In the genomic region with DNA sequence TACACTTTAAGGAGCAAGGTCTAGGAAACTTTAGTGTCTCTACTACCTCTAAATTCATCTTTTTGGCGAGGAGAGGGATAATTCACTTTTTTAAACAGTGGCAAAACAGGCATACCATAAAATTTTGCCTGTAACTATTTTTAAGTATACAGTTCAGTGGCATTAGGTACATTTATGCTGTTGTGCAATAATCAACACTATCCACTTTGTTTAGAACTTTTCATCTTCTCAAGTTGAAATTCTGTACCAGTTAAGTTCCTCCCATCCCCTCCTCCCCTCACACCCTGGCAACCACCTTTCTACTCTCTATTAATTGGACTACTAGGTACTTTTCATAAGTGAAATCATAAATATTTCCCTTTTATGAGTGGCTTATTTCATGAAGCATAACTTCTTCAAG, we compare ENCODE assay signal across 37 cellular contexts. TPM values are rescaled to one million over a fixed set of nuclear protein-coding genes. Genes with fewer than 3 reads are reported as not detected.
"Had no signal": no experiment of that assay in that cellular context is flagged by ENCODE, and none has a peak within 500 bp of the region (broad histone marks: within the 10 kb centered on the region; RNA-seq: fewer than 3 reads in every experiment).

No MANE protein-coding gene starts in this region.

- H3K27me3 ChIP-seq: adrenal gland, body of pancreas, brain microvascular endothelial cell, breast epithelium had no signal

- ATAC-seq: activated CD4-positive, alpha-beta T cell treated with anti-CD3 and anti-CD28 coated beads for 36 hours; activated CD4-positive, CD25-positive, alpha-beta regulatory T cell treated with anti-CD3 and anti-CD28 coated beads, Interleukin-2, amount 50 U/mL, for 24 hours; activated CD8-positive, alpha-beta memory T cell treated with anti-CD3 and anti-CD28 coated beads, Interleukin-2, amount 10 ng/mL, durations not matched to agents 7 days and 5 days; activated CD8-positive, alpha-beta T cell treated with anti-CD3 and anti-CD28 coated beads, Interleukin-2, amount 10 ng/mL, durations not matched to agents 7 days and 5 days; activated naive CD4-positive, alpha-beta T cell treated with anti-CD3 and anti-CD28 coated beads, Interleukin-2, amount 50 U/mL, for 72 hours; body of pancreas; WTC11 had no signal

- H3K4me3 ChIP-seq: adrenal gland, body of pancreas, breast epithelium had no signal

- H3K9me3 Mint-ChIP-seq: activated CD4-positive, alpha-beta T cell treated with anti-CD3 and anti-CD28 coated beads, Interleukin-2, amount 10 ng/mL, durations not matched to agents 7 days and 5 days; activated naive CD4-positive, alpha-beta T cell treated with anti-CD3 and anti-CD28 coated beads for 36 hours; activated naive CD4-positive, alpha-beta T cell treated with anti-CD3 and anti-CD28 coated beads, Interleukin-2, amount 50 U/mL, for 72 hours; activated naive CD8-positive, alpha-beta T cell treated with anti-CD3 and anti-CD28 coated beads for 36 hours; activated T-cell treated with anti-CD3 and anti-CD28 coated beads, Interleukin-2, amount 50 U/mL, for 24 hours; T-helper 1 cell treated with Interleukin-12 subunit alpha and Interleukin-12 subunit beta and Interleukin-4 antibody, amounts not matched to agents 30 μg/mL and 1 μg/mL, for 36 hours; T-helper 2 cell treated with Interferon-gamma antibody and Interleukin-4, amounts not matched to agents 5 μg/mL and 100 μg/mL, for 36 hours; WTC11 had no signal

- H3K27me3 Mint-ChIP-seq: activated CD4-positive, alpha-beta memory T cell treated with anti-CD3 and anti-CD28 coated beads, Interleukin-2, amount 10 ng/mL, durations not matched to agents 7 days and 5 days; activated CD4-positive, alpha-beta T cell treated with anti-CD3 and anti-CD28 coated beads for 36 hours; activated CD4-positive, alpha-beta T cell treated with anti-CD3 and anti-CD28 coated beads, Interleukin-2, amount 10 ng/mL, durations not matched to agents 7 days and 5 days; activated CD8-positive, alpha-beta memory T cell treated with anti-CD3 and anti-CD28 coated beads, Interleukin-2, amount 10 ng/mL, durations not matched to agents 7 days and 5 days; activated naive CD8-positive, alpha-beta T cell treated with anti-CD3 and anti-CD28 coated beads for 36 hours; activated T-cell treated with anti-CD3 and anti-CD28 coated beads, Interleukin-2, amount 50 U/mL, for 24 hours had no signal

- H3K4me3 Mint-ChIP-seq: activated CD4-positive, alpha-beta memory T cell treated with anti-CD3 and anti-CD28 coated beads, Interleukin-2, amount 10 ng/mL, durations not matched to agents 7 days and 5 days; activated CD4-positive, alpha-beta T cell treated with anti-CD3 and anti-CD28 coated beads for 36 hours; activated CD4-positive, alpha-beta T cell treated with anti-CD3 and anti-CD28 coated beads, Interleukin-2, amount 10 ng/mL, durations not matched to agents 7 days and 5 days; activated CD8-positive, alpha-beta memory T cell treated with anti-CD3 and anti-CD28 coated beads, Interleukin-2, amount 10 ng/mL, durations not matched to agents 7 days and 5 days; activated CD8-positive, alpha-beta T cell treated with anti-CD3 and anti-CD28 coated beads, Interleukin-2, amount 10 ng/mL, durations not matched to agents 7 days and 5 days; activated naive CD4-positive, alpha-beta T cell treated with anti-CD3 and anti-CD28 coated beads for 36 hours; activated naive CD8-positive, alpha-beta T cell treated with anti-CD3 and anti-CD28 coated beads for 36 hours; activated T-cell treated with anti-CD3 and anti-CD28 coated beads, Interleukin-2, amount 50 U/mL, for 24 hours; T-helper 1 cell treated with Interleukin-12 subunit alpha and Interleukin-12 subunit beta and Interleukin-4 antibody, amounts not matched to agents 30 μg/mL and 1 μg/mL, for 36 hours; T-helper 2 cell treated with Interferon-gamma antibody and Interleukin-4, amounts not matched to agents 5 μg/mL and 100 μg/mL, for 36 hours; WTC11 had no signal

- FAIRE-seq: astrocyte, TTC549 had no signal

- H3K9me3 ChIP-seq: adrenal gland, body of pancreas, breast epithelium had no signal

- H3K27ac Mint-ChIP-seq: activated CD4-positive, alpha-beta memory T cell treated with anti-CD3 and anti-CD28 coated beads, Interleukin-2, amount 10 ng/mL, durations not matched to agents 7 days and 5 days; activated CD4-positive, alpha-beta T cell treated with anti-CD3 and anti-CD28 coated beads for 36 hours; activated CD4-positive, alpha-beta T cell treated with anti-CD3 and anti-CD28 coated beads, Interleukin-2, amount 10 ng/mL, durations not matched to agents 7 days and 5 days; activated CD8-positive, alpha-beta memory T cell treated with anti-CD3 and anti-CD28 coated beads, Interleukin-2, amount 10 ng/mL, durations not matched to agents 7 days and 5 days; activated CD8-positive, alpha-beta T cell treated with anti-CD3 and anti-CD28 coated beads, Interleukin-2, amount 10 ng/mL, durations not matched to agents 7 days and 5 days; activated naive CD4-positive, alpha-beta T cell treated with anti-CD3 and anti-CD28 coated beads for 36 hours; activated naive CD4-positive, alpha-beta T cell treated with anti-CD3 and anti-CD28 coated beads, Interleukin-2, amount 50 U/mL, for 72 hours; activated naive CD8-positive, alpha-beta T cell treated with anti-CD3 and anti-CD28 coated beads for 36 hours; T-helper 1 cell treated with Interleukin-12 subunit alpha and Interleukin-12 subunit beta and Interleukin-4 antibody, amounts not matched to agents 30 μg/mL and 1 μg/mL, for 36 hours; T-helper 2 cell treated with Interferon-gamma antibody and Interleukin-4, amounts not matched to agents 5 μg/mL and 100 μg/mL, for 36 hours; WTC11 had no signal

- DNase-seq: activated CD4-positive, alpha-beta memory T cell treated with anti-CD3 and anti-CD28 coated beads, Interleukin-2, amount 10 ng/mL, durations not matched to agents 7 days and 5 days; activated CD4-positive, alpha-beta T cell treated with anti-CD3 and anti-CD28 coated beads for 1 hour; activated CD4-positive, alpha-beta T cell treated with anti-CD3 and anti-CD28 coated beads for 36 hours; activated CD4-positive, alpha-beta T cell treated with anti-CD3 and anti-CD28 coated beads for 48 hours; activated CD4-positive, alpha-beta T cell treated with anti-CD3 and anti-CD28 coated beads, Interleukin-2, amount 10 ng/mL, durations not matched to agents 7 days and 5 days; activated CD4-positive, alpha-beta T cell treated with anti-CD3 and anti-CD28 coated beads, Interleukin-2, amount 50 U/mL, for 48 hours; activated CD4-positive, CD25-positive, alpha-beta regulatory T cell; activated CD8-positive, alpha-beta memory T cell treated with anti-CD3 and anti-CD28 coated beads for 24 hours; activated CD8-positive, alpha-beta memory T cell treated with anti-CD3 and anti-CD28 coated beads, Interleukin-2, amount 10 ng/mL, durations not matched to agents 7 days and 5 days; activated CD8-positive, alpha-beta memory T cell treated with anti-CD3 and anti-CD28 coated beads, Interleukin-2, amount 50 U/mL, for 48 hours; activated CD8-positive, alpha-beta T cell treated with anti-CD3 and anti-CD28 coated beads, Interleukin-2, amount 10 ng/mL, durations not matched to agents 7 days and 5 days; activated effector memory CD4-positive, alpha-beta T cell treated with anti-CD3 and anti-CD28 coated beads, Interleukin-2, amount 50 U/mL, for 16 hours; activated gamma-delta T cell treated with Interleukin-2 at 50 U/mL for 16 hours; activated naive CD4-positive, alpha-beta T cell; activated naive CD4-positive, alpha-beta T cell treated with anti-CD3 and anti-CD28 coated beads for 36 hours; activated naive CD4-positive, alpha-beta T cell treated with anti-CD3 and anti-CD28 coated beads, Interleukin-2, amount 50 U/mL, for 16 hours; activated naive CD8-positive, alpha-beta T cell treated with anti-CD3 and anti-CD28 coated beads for 36 hours; activated T-cell treated with anti-CD3 and anti-CD28 coated beads, Interleukin-2, amount 50 U/mL, for 24 hours; activated T-cell treated with anti-CD3 and anti-CD28 coated beads, Interleukin-2, amount 50 U/mL, for 48 hours; adrenal gland; amniotic stem cell; aorta; body of pancreas; brain microvascular endothelial cell; central memory CD4-positive, alpha-beta T cell; T-helper 1 cell; T-helper 9 cell; WERI-Rb-1 had no signal

- H3K4me1 Mint-ChIP-seq: activated CD4-positive, alpha-beta memory T cell treated with anti-CD3 and anti-CD28 coated beads, Interleukin-2, amount 10 ng/mL, durations not matched to agents 7 days and 5 days; activated CD4-positive, alpha-beta T cell treated with anti-CD3 and anti-CD28 coated beads for 36 hours; activated CD4-positive, alpha-beta T cell treated with anti-CD3 and anti-CD28 coated beads, Interleukin-2, amount 10 ng/mL, durations not matched to agents 7 days and 5 days; activated CD8-positive, alpha-beta memory T cell treated with anti-CD3 and anti-CD28 coated beads, Interleukin-2, amount 10 ng/mL, durations not matched to agents 7 days and 5 days; activated naive CD8-positive, alpha-beta T cell treated with anti-CD3 and anti-CD28 coated beads for 36 hours; WTC11 had no signal

- H3K4me1 ChIP-seq: adrenal gland, body of pancreas, breast epithelium had no signal

- H3K27ac ChIP-seq: adrenal gland, body of pancreas, brain microvascular endothelial cell, breast epithelium, WERI-Rb-1 had no signal

RNA-seq across cellular contexts. Expression of a gene that starts 42.3 kb away (rescaled TPM):
- total RNA-seq: activated CD4-positive, alpha-beta T cell treated with anti-CD3 and anti-CD28 coated beads for 36 hours; activated CD4-positive, alpha-beta T cell treated with anti-CD3 and anti-CD28 coated beads, Interleukin-2, amount 10 ng/mL, durations not matched to agents 7 days and 5 days; activated CD8-positive, alpha-beta memory T cell treated with anti-CD3 and anti-CD28 coated beads, Interleukin-2, amount 10 ng/mL, durations not matched to agents 7 days and 5 days; activated CD8-positive, alpha-beta T cell treated with anti-CD3 and anti-CD28 coated beads, Interleukin-2, amount 10 ng/mL, durations not matched to agents 7 days and 5 days; activated naive CD4-positive, alpha-beta T cell treated with anti-CD3 and anti-CD28 coated beads for 36 hours; astrocyte; breast epithelium; cerebellum had no signal
- polyA plus RNA-seq: aorta had no signal
